15 cellular contexts compared by ENCODE assay signal in genomic region chr18:76679259-76679658, GRCh38.
DNase-seq lines count a peak whose midpoint lies in the region; TF ChIP-seq lines count a peak whose summit lies in the region.
"Had no signal": no experiment of that assay in that cellular context is flagged by ENCODE, and none has a peak within 500 bp of the region (broad histone marks: within the 10 kb centered on the region; RNA-seq: fewer than 3 reads in every experiment).

No MANE protein-coding gene starts in this region.

- no CpG with 5 or more reads among the region's 7 CpGs for WGBS in neuronal stem cell (ENCODE audit: extremely low coverage in 2 of 2, insufficient read length in 2 of 2, insufficient replicate concordance in 1 of 2), 2 donors

- no peak overlapping the region for H4K8ac ChIP-seq in neuronal stem cell (ENCODE audit: low read depth, low read length)

- H3K14ac ChIP-seq in neuronal stem cell (ENCODE audit: low read length) = no peak overlapping the region

- no peak overlapping the region for H2BK5ac ChIP-seq in neuronal stem cell (ENCODE audit: low read length)

- H3K4me3 ChIP-seq in HUES48 (ENCODE audit: low read depth, low read length) (no peak overlapping the region), neuronal stem cell (ENCODE audit: low read length in 2 of 2) (no peak overlapping the region), right atrium auricular region (no peak overlapping the region)
- H3K4me3 ChIP-seq: BLaER1 had no signal

- no peak overlapping the region for H3K4me2 ChIP-seq in neuronal stem cell (ENCODE audit: insufficient read depth, low read length, poor library complexity, severe bottlenecking)
- H3K4me2 ChIP-seq: BLaER1 had no signal

- H3K9ac ChIP-seq in HUES48 (ENCODE audit: low read depth, low read length) (no peak overlapping the region), neuronal stem cell (ENCODE audit: low read depth, low read length, poor library complexity) (no peak overlapping the region)
- H3K9ac ChIP-seq: BLaER1, parathyroid adenoma had no signal

- no peaks in the 10 kb centered on the region for H3K36me3 ChIP-seq in HUES48 (ENCODE audit: control insufficient read depth, insufficient read depth, low read length)
- H3K36me3 ChIP-seq in neuronal stem cell (replicated peaks in 1 of 2; ENCODE audit: control insufficient read depth in 2 of 2, insufficient read depth in 2 of 2, low read length in 2 of 2) = no peaks in the 10 kb centered on the region
- no peaks in the 10 kb centered on the region for H3K36me3 ChIP-seq in right atrium auricular region
- H3K36me3 ChIP-seq: BLaER1 had no signal

- no peak overlapping the region for H3K4ac ChIP-seq in neuronal stem cell (ENCODE audit: low read length)

- peak overlapping the region; percentile 76 for H2AFZ ChIP-seq in neuronal stem cell (ENCODE audit: low read length)
- H2AFZ ChIP-seq: parathyroid adenoma had no signal

- no peak overlapping the region for H2BK120ac ChIP-seq in neuronal stem cell (ENCODE audit: low read depth, low read length)

- H3K23ac ChIP-seq in neuronal stem cell (ENCODE audit: low read depth, low read length, poor library complexity) = no peak overlapping the region

- H2AK5ac ChIP-seq in neuronal stem cell (ENCODE audit: low read depth, low read length) = no peak overlapping the region

- H3K27ac ChIP-seq in HUES48 (ENCODE audit: low read depth, low read length) (peak overlapping the region; percentile 46), caudate nucleus (ENCODE audit: low read depth, low read length) (peak overlapping the region; percentile 14), neuronal stem cell (replicated peaks; ENCODE audit: low read length) (no peak overlapping the region), right atrium auricular region (no peak overlapping the region)
- H3K27ac ChIP-seq: BLaER1, parathyroid adenoma, RWPE1 had no signal

- no peak overlapping the region for H3K18ac ChIP-seq in neuronal stem cell (ENCODE audit: low read length)

- H3K4me1 ChIP-seq in HUES48 (ENCODE audit: control insufficient read depth, insufficient read depth, low read length) = peaks cover 8% of the 10 kb centered on the region
- peaks cover 0 to 11% of the 10 kb centered on the region in 2 donors for H3K4me1 ChIP-seq in neuronal stem cell (ENCODE audit: control insufficient read depth in 2 of 2, insufficient read depth in 1 of 2, low read depth in 1 of 2, low read length in 2 of 2)
- no peaks in the 10 kb centered on the region for H3K4me1 ChIP-seq in right atrium auricular region
- H3K4me1 ChIP-seq: BLaER1, parathyroid adenoma had no signal

- no peak overlapping the region for H2BK15ac ChIP-seq in neuronal stem cell (ENCODE audit: low read length)

- H3K9me3 ChIP-seq in HUES48 (ENCODE audit: control insufficient read depth, insufficient read depth, low read length) (peaks cover 3% of the 10 kb centered on the region; the same call in 1 of the 2 replicates), neuronal stem cell (replicated peaks in 1 of 2; ENCODE audit: control insufficient read depth in 2 of 2, insufficient read depth in 1 of 2, low read depth in 1 of 2, low read length in 2 of 2) (no peaks in the 10 kb centered on the region), right atrium auricular region (no peaks in the 10 kb centered on the region)
- H3K9me3 ChIP-seq: BLaER1 had no signal

- no peaks in the 10 kb centered on the region for H3K27me3 ChIP-seq in HUES48 (ENCODE audit: control insufficient read depth, insufficient read depth, low read length)
- H3K27me3 ChIP-seq in neuronal stem cell (ENCODE audit: control insufficient read depth in 3 of 3, insufficient read depth in 3 of 3, low read depth in 1 of 3, low read length in 3 of 3) = no peaks in the 10 kb centered on the region
- H3K27me3 ChIP-seq in right atrium auricular region = no peaks in the 10 kb centered on the region
- H3K27me3 ChIP-seq: BLaER1 had no signal

- no peak overlapping the region for H2BK12ac ChIP-seq in neuronal stem cell (ENCODE audit: low read length)

- DNase-seq in NCI-H2107 treated with DMSO at 0.1 percent for 48 hours (lab: John Stamatoyannopoulos, UW; ENCODE audit: unreplicated experiment) (peak; percentile 78), caudate nucleus (lab: John Stamatoyannopoulos, UW) (no peak), neuronal stem cell (ENCODE audit: low spot score) (no peak), right atrium auricular region (ENCODE audit: low spot score) (no peak)
- no peak for DNase-seq in central memory CD4-positive, alpha-beta T cell
- DNase-seq in stimulated activated CD4-positive, alpha-beta T cell treated with anti-CD3 and anti-CD28 coated beads, Interleukin-12 subunit alpha, Interleukin-12 subunit beta, amount 100 ng/mL, for 4 hours = no peak
- DNase-seq: activated CD4-positive, alpha-beta T cell treated with anti-CD3 and anti-CD28 coated beads, Interleukin-2, amount 50 U/mL, for 1 hour; activated naive CD8-positive, alpha-beta T cell treated with anti-CD3 and anti-CD28 coated beads, Interleukin-2, amount 50 U/mL, for 24 hours; activated T-cell treated with anti-CD3 and anti-CD28 coated beads, Interleukin-2, amount 50 U/mL, for 4 hours; kidney; T-helper 17 cell had no signal

- H4K91ac ChIP-seq in neuronal stem cell (ENCODE audit: low read depth, low read length, poor library complexity) = no peak overlapping the region

- no peak for TF ChIP-seq CTCF in right atrium auricular region (IDR thresholded peaks at IDR 0.05)

- no peaks in the 10 kb centered on the region for H3K79me1 ChIP-seq in neuronal stem cell (ENCODE audit: low read depth, low read length)

Comparison
In these comparisons a context has a peak if more than half of its experiments do, and no peak if none do; other contexts are left out.
1. H3K27ac ChIP-seq: peak in HUES48 (single experiment) and caudate nucleus (single experiment); none in neuronal stem cell (single experiment) and right atrium auricular region (0 of 2).